In the genomic region with DNA sequence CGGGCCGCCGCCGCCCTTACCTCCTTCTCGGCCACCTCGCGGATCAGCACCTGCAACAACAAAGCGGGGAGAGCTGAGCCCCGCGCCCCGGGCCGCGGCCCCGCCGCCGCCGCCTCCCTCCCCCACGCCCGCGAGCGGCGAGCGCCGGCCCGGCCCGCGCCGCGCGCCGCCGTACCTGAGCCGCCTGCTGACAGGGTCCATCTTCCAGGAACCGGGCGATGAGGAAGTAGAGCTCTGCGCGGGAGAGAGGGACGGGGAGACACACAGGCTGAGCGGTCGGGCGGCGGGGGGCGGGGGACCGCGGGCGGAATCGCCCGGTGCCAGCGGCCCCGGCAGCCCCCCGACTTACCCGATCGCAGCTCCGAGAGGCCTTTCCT, we compare ENCODE assay signal across 2 cellular contexts.
TF ChIP-seq lines count a peak whose summit lies in the region.

No MANE protein-coding gene starts in this region.

TF ChIP-seq in SK-N-SH treated with all-trans-retinoic acid at 6 μM for 48 hours, 23 proteins besides CTCF, POLR2A, EP300 and RAD21 (continued from another document):
- no peak for TF ChIP-seq ZNF565 (CRISPR knock-in tag; conservative IDR thresholded peaks at IDR 0.05; ENCODE audit: low read depth)
- no peak for TF ChIP-seq TOX (CRISPR knock-in tag; IDR thresholded peaks at IDR 0.05; ENCODE audit: borderline replicate concordance)
- no peak for TF ChIP-seq ZFP3 (CRISPR knock-in tag; IDR thresholded peaks at IDR 0.05)
- TF ChIP-seq, protein P1, sequence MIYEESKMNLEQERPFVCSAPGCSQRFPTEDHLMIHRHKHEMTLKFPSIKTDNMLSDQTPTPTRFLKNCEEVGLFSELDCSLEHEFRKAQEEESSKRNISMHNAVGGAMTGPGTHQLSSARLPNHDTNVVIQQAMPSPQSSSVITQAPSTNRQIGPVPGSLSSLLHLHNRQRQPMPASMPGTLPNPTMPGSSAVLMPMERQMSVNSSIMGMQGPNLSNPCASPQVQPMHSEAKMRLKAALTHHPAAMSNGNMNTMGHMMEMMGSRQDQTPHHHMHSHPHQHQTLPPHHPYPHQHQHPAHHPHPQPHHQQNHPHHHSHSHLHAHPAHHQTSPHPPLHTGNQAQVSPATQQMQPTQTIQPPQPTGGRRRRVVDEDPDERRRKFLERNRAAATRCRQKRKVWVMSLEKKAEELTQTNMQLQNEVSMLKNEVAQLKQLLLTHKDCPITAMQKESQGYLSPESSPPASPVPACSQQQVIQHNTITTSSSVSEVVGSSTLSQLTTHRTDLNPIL (CRISPR knock-in tag; IDR thresholded peaks at IDR 0.05; ENCODE audit: low read depth): no peak
- no peak for TF ChIP-seq GLIS3 (CRISPR knock-in tag; IDR thresholded peaks at IDR 0.05)
- TF ChIP-seq PATZ1 (CRISPR knock-in tag; IDR thresholded peaks at IDR 0.05; ENCODE audit: borderline replicate concordance): no peak
TF ChIP-seq in SK-N-SH treated with all-trans-retinoic acid at 6 μM for 48 hours: peak in this region for 0.

TF ChIP-seq in H1, 55 proteins besides CTCF, POLR2A, EP300 and RAD21 (continued from another document):
- TF ChIP-seq SAP30 (IDR thresholded peaks at IDR 0.05; ENCODE audit: insufficient read depth, insufficient replicate concordance, low read length): no peak
- TF ChIP-seq BCL11A (IDR thresholded peaks at IDR 0.05; ENCODE audit: low read depth in 2 of 2, low read length in 2 of 2): no peak
- no peak for TF ChIP-seq MAX (IDR thresholded peaks at IDR 0.05)
- no peak for TF ChIP-seq PHF8 (conservative IDR thresholded peaks at IDR 0.05; ENCODE audit: low read depth, low read length)
- no peak for TF ChIP-seq RNF2 (IDR thresholded peaks at IDR 0.05; ENCODE audit: borderline replicate concordance, low read depth, low read length, missing control alignments, poor library complexity, severe bottlenecking)
